Comparison of ENCODE assay signal across 15 cellular contexts in the genomic region with DNA sequence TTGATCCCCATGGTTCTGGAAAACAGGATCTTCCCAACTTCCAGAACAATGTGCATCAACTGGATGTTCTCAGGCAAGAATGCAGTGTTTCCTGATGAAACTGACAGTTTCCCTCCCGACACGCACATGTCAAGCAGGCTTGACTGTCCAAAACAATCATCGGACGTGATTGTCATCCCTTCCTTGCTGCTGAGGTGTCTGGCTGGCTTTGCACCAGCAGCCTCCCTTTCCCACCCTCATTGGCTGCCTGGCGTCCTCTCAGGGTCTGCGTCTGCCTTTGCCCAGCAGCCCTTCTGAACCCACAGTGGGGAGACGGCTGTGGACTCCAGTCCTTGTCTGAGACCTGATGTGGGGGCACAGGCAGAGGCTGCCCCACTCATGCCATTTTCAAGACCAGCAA.
"Had no signal": no experiment of that assay in that cellular context is flagged by ENCODE, and none has a peak within 500 bp of the region (broad histone marks: within the 10 kb centered on the region; RNA-seq: fewer than 3 reads in every experiment).

No MANE protein-coding gene starts in this region.

- H3K36me3 ChIP-seq: brain microvascular endothelial cell, neutrophil had no signal

- H3K4me3 ChIP-seq: esophagus muscularis mucosa, spleen had no signal

- ATAC-seq: activated T-cell treated with anti-CD3 and anti-CD28 coated beads, Interleukin-2, amount 50 U/mL, for 72 hours; left colon; natural killer cell; stimulated activated naive CD8-positive, alpha-beta T cell treated with anti-CD3 and anti-CD28 coated beads, Interleukin-15, amount 100 ng/mL, for 72 hours had no signal

- H3K9me3 ChIP-seq: esophagus muscularis mucosa, neutrophil, spleen had no signal

- H3K27me3 ChIP-seq: brain microvascular endothelial cell, esophagus muscularis mucosa, neutrophil, spleen had no signal

- H3K4me1 ChIP-seq: parathyroid adenoma had no signal

- DNase-seq: activated CD4-positive, alpha-beta T cell treated with anti-CD3 and anti-CD28 coated beads, Interleukin-2, amount 10 ng/mL, durations not matched to agents 7 days and 5 days; activated CD8-positive, alpha-beta memory T cell treated with anti-CD3 and anti-CD28 coated beads, Interleukin-2, amount 50 U/mL, for 48 hours; activated gamma-delta T cell; activated naive CD8-positive, alpha-beta T cell treated with anti-CD3 and anti-CD28 coated beads for 36 hours; activated T-cell treated with anti-CD3 and anti-CD28 coated beads, Interleukin-2, amount 50 U/mL, for 72 hours; cerebellar nuclear complex; left colon; mesendoderm; natural killer cell; spleen; stimulated activated naive CD8-positive, alpha-beta T cell treated with anti-CD3 and anti-CD28 coated beads, Interleukin-15, amount 100 ng/mL, for 72 hours had no signal

- H3K27ac ChIP-seq: brain microvascular endothelial cell, esophagus muscularis mucosa, neutrophil, spleen had no signal
